ENCODE assay signal across 9 cellular contexts in the genomic region with DNA sequence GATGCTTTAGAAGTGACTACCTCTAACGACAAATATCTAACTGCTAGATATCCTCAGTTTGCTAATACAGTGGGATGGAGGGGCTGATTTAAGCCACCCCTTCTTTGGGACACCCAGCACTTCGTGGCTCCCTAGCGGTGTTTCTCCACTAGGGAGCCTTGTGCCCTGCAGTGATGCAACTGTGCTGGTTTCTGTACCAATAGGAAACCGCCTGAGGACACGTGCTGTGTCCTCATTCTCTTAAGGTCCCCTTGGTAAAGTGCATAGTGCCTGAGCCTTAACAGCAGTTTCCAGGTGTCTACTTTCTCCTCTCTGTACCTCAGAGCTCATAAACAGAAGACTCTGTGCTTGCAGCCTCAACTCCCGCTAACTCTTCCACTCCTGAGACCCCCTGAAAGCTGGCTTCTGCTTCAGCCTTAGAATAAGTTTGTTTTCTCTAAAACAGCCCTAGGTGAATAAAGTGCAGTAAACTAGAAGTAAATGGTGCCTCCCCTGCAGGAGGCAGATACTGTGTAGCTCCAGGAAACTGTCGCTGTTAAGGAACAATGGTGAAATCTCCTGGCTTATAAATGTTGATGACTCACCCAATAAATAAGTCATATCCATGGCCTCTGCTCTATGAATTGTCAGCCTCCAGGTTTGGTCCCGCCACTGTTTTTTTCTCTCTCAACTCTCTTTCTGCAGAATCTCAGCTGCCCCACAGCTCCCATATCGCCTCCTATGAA.
DNase-seq lines count a peak whose midpoint lies in the region; ATAC-seq, FAIRE-seq and TF ChIP-seq lines count a peak whose summit lies in the region.
"Had no signal": no experiment of that assay in that cellular context is flagged by ENCODE, and none has a peak within 500 bp of the region (broad histone marks: within the 10 kb centered on the region; RNA-seq: fewer than 3 reads in every experiment).

No MANE protein-coding gene starts in this region.

- H3K4me2 ChIP-seq in BLaER1 treated with 17β-estradiol and CSF1 and Interleukin-3, amounts not matched to agents 10 nM and 100 nM = peak overlapping the region; percentile 77 to 94 (median 87)
- no peak overlapping the region for H3K4me2 ChIP-seq in keratinocyte (ENCODE audit: control insufficient read depth, extremely low read depth, insufficient read depth, low read depth, low read length)

- no peak for DNase-seq in T-cell
- no peak for DNase-seq in keratinocyte (ENCODE audit: low read depth, low spot score)
- DNase-seq in NCI-H82 treated with DMSO at 0.1 percent for 48 hours (lab: John Stamatoyannopoulos, UW; ENCODE audit: unreplicated experiment) = no peak
- no peak for DNase-seq in uterus
- DNase-seq in DMS114 treated with DMSO at 0.1 percent for 48 hours (lab: John Stamatoyannopoulos, UW; ENCODE audit: unreplicated experiment) = no peak
- DNase-seq: hippocampal formation had no signal

- peaks cover 2 to 7% (median 5%) of the 10 kb centered on the region in 3 donors for H3K9me3 Mint-ChIP-seq in T-cell

- ATAC-seq in T-cell (replicated peaks in 1 of 4) (no peak), GM18907 (IDR thresholded peaks at IDR 0.05; ENCODE audit: unreplicated experiment) (no peak)

- peak overlapping the region in 2 of 10 experiments; percentile 22 to 42; a peak in 3 of 20 replicates for H3K4me3 ChIP-seq in BLaER1 treated with 17β-estradiol and CSF1 and Interleukin-3, amounts not matched to agents 10 nM and 100 nM
- H3K4me3 ChIP-seq in keratinocyte (ENCODE audit: control insufficient read depth in 2 of 3, extremely low read depth in 1 of 3, insufficient read depth in 2 of 3, low read depth in 1 of 3, low read length in 3 of 3) (no peak overlapping the region), uterus (no peak overlapping the region)

- TF ChIP-seq EP300 in Ishikawa (IDR thresholded peaks at IDR 0.05; ENCODE audit: borderline replicate concordance) = no peak

- H4K20me1 ChIP-seq in BLaER1 treated with 17β-estradiol and CSF1 and Interleukin-3, amounts not matched to agents 10 nM and 100 nM = peaks cover 0 to 12% (median 0%) of the 10 kb centered on the region in 11 experiments; a peak in 3 of 22 replicates
- no peaks in the 10 kb centered on the region for H4K20me1 ChIP-seq in keratinocyte (ENCODE audit: control insufficient read depth, extremely low read depth, insufficient read depth, low read length)

- H3K9me1 ChIP-seq in keratinocyte (ENCODE audit: control insufficient read depth, extremely low read depth, insufficient read depth, low read length) = no peaks in the 10 kb centered on the region

- peaks cover 55% of the 10 kb centered on the region for H3K36me3 Mint-ChIP-seq in T-cell

- peak in 1 of 3 experiments; percentile 2 for TF ChIP-seq CTCF in keratinocyte (optimal IDR thresholded peaks at IDR 0.05 in 1 of 3, IDR thresholded peaks at IDR 0.05 in 1 of 3, conservative IDR thresholded peaks at IDR 0.05 in 1 of 3; ENCODE audit: extremely low read depth in 1 of 3, insufficient read depth in 2 of 3, low read length in 3 of 3)
- TF ChIP-seq CTCF in uterus (IDR thresholded peaks at IDR 0.05) = no peak

- H3K27ac Mint-ChIP-seq in T-cell = peak overlapping the region; percentile 68 to 81

- peaks cover 0 to 79% (median 0%) of the 10 kb centered on the region in 11 experiments; a peak in 5 of 22 replicates for H3K27me3 ChIP-seq in BLaER1 treated with 17β-estradiol and CSF1 and Interleukin-3, amounts not matched to agents 10 nM and 100 nM
- H3K27me3 ChIP-seq in keratinocyte (ENCODE audit: control insufficient read depth, extremely low read depth, insufficient read depth, low read length) (no peaks in the 10 kb centered on the region), uterus (no peaks in the 10 kb centered on the region)

- H3K9me3 ChIP-seq in BLaER1 treated with 17β-estradiol and CSF1 and Interleukin-3, amounts not matched to agents 10 nM and 100 nM (replicated peaks in 1 of 11) = peaks cover 4 to 18% (median 15%) of the 10 kb centered on the region in 11 experiments; a peak in 20 of 22 replicates
- H3K9me3 ChIP-seq in keratinocyte (ENCODE audit: control insufficient read depth, low read depth, low read length) = no peaks in the 10 kb centered on the region
- H3K9me3 ChIP-seq in uterus = no peaks in the 10 kb centered on the region

- TF ChIP-seq RAD21 in Ishikawa (IDR thresholded peaks at IDR 0.05; ENCODE audit: low read depth) = no peak

- peaks cover 26 to 29% (median 28%) of the 10 kb centered on the region in 3 donors for H3K4me1 Mint-ChIP-seq in T-cell

- H3K79me2 ChIP-seq in keratinocyte (ENCODE audit: control insufficient read depth, insufficient read depth, low read length) = no peaks in the 10 kb centered on the region

- dilution Hi-C loops in keratinocyte (cut with MboI; ENCODE audit: extremely low pct_ligation_motif_present, low sequenced_read_pairs) = no loop called here

- CTCF ChIA-PET in T-cell (lab: Charles Lee) = interaction anchor here in 1 of 2 donors (1.0 kb wide), 1 partner anchor 50 kb away, joined by 3 read pairs; no protein-coding TSS in a partner anchor

- H3K9ac ChIP-seq in BLaER1 treated with 17β-estradiol and CSF1 and Interleukin-3, amounts not matched to agents 10 nM and 100 nM = peak overlapping the region in 4 of 11 experiments; percentile 10 to 56 (median 38); a peak in 2 of 22 replicates
- no peak overlapping the region for H3K9ac ChIP-seq in keratinocyte (ENCODE audit: control insufficient read depth, extremely low read depth, insufficient read depth, low read length)

- intact Hi-C loops in uterus (cut with DNase I; ENCODE audit: low total_unique reads) = no loop called here

- H3K27ac ChIP-seq in BLaER1 treated with 17β-estradiol and CSF1 and Interleukin-3, amounts not matched to agents 10 nM and 100 nM = peak overlapping the region in 9 of 11 experiments; percentile 56 to 72 (median 66); a peak in 15 of 22 replicates
- H3K27ac ChIP-seq in keratinocyte (ENCODE audit: control insufficient read depth, insufficient read depth, low read length) (no peak overlapping the region), uterus (no peak overlapping the region)

- peaks cover 44 to 56% (median 50%) of the 10 kb centered on the region in 10 experiments for H3K4me1 ChIP-seq in BLaER1 treated with 17β-estradiol and CSF1 and Interleukin-3, amounts not matched to agents 10 nM and 100 nM
- H3K4me1 ChIP-seq in keratinocyte (ENCODE audit: control insufficient read depth, extremely low read depth, insufficient read depth, low read length) (no peaks in the 10 kb centered on the region), uterus (no peaks in the 10 kb centered on the region)

- peak; percentile 49 for FAIRE-seq in keratinocyte (lab: Jason Lieb, UNC)

- H3K4me3 Mint-ChIP-seq in T-cell = peak overlapping the region in 1 of 3 donors; percentile 66

- no peak for TF ChIP-seq POLR2A in uterus (IDR thresholded peaks at IDR 0.05)

- no peak overlapping the region for H2AFZ ChIP-seq in keratinocyte (ENCODE audit: control insufficient read depth, low read length)

- no peaks in the 10 kb centered on the region for H3K36me3 ChIP-seq in BLaER1 treated with 17β-estradiol and CSF1 and Interleukin-3, amounts not matched to agents 10 nM and 100 nM
- H3K36me3 ChIP-seq in keratinocyte (ENCODE audit: control insufficient read depth in 2 of 2, extremely low read depth in 1 of 2, insufficient read depth in 2 of 2, low read length in 2 of 2) = no peaks in the 10 kb centered on the region
- no peaks in the 10 kb centered on the region for H3K36me3 ChIP-seq in uterus

- POLR2A ChIA-PET in T-cell (lab: Charles Lee) = no interaction called here

- H3K27me3 Mint-ChIP-seq in T-cell = peaks cover 2 to 8% of the 10 kb centered on the region in 2 donors

TF ChIP-seq in Ishikawa, 13 proteins besides CTCF, POLR2A, EP300 and RAD21:
- TF ChIP-seq, protein P1, sequence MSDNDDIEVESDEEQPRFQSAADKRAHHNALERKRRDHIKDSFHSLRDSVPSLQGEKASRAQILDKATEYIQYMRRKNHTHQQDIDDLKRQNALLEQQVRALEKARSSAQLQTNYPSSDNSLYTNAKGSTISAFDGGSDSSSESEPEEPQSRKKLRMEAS (IDR thresholded peaks at IDR 0.05) = no peak
- TF ChIP-seq YY1 (IDR thresholded peaks at IDR 0.05; ENCODE audit: low read depth) = 0 out of 2 replicates have a peak, but pooled peaks have one; percentile 15
TF ChIP-seq in Ishikawa: peak in this region for 1.

Comparison
In these comparisons a context has a peak if more than half of its experiments do, and no peak if none do; other contexts are left out.
1. H3K27ac ChIP-seq: peak in BLaER1 treated with 17β-estradiol and CSF1 and Interleukin-3, amounts not matched to agents 10 nM and 100 nM (9 of 11); none in keratinocyte (single experiment) and uterus (0 of 2).